ENCODE assay signal across 8 cellular contexts in the genomic region with DNA sequence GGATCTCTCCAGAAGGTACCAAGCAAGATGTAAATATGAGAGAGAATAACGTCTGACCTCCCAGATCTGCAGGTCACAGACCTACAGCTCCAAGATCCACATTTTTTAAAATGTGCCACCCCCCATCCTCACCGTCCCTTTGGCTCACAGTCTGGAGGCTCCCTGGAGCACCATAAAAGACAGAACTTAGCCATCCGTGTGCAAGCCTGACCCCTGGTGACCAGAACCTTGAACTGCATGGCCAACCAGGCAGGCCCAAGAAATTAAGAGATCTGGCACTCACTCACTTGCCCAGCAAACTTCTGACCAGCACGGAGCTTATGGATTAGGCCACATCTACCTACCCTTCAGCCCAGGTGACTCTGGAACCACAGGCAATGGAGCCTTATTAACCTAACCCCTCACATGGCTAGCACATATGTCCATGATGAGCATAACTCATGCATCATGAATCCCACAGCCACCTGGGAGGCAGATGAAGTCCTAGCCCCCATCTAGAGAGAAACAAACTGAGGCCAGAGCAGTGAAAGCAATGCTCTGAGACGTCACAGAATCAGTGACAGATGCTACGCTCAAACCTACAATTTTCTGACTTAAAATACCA.
DNase-seq lines count a peak whose midpoint lies in the region; ATAC-seq and TF ChIP-seq lines count a peak whose summit lies in the region.

No MANE protein-coding gene starts in this region.

- TF ChIP-seq CTCF in HEK293 (tag by site-specific recombination; IDR thresholded peaks at IDR 0.05) (peak; percentile 88), Peyer's patch (IDR thresholded peaks at IDR 0.05) (peak; percentile 93 to 96 (median 94)), upper lobe of right lung (IDR thresholded peaks at IDR 0.05) (peak; percentile 97)

- H3K27ac ChIP-seq in BLaER1 treated with 17β-estradiol and CSF1 and Interleukin-3, amounts not matched to agents 10 nM and 100 nM: peak overlapping the region in 6 of 11 experiments; percentile 74 to 91 (median 78); a peak in 7 of 22 replicates
- H3K27ac ChIP-seq in HEK293 (ENCODE audit: extremely low read depth, low read depth, low read length) (no peak overlapping the region), Peyer's patch (no peak overlapping the region), upper lobe of right lung (no peak overlapping the region)

- peaks cover 48 to 99% (median 79%) of the 10 kb centered on the region in 10 experiments for H3K4me1 ChIP-seq in BLaER1 treated with 17β-estradiol and CSF1 and Interleukin-3, amounts not matched to agents 10 nM and 100 nM
- H3K4me1 ChIP-seq in HEK293 (ENCODE audit: control insufficient read depth, insufficient read depth, low read length) (peaks cover 17% of the 10 kb centered on the region), Peyer's patch (peaks cover 0 to 28% (median 26%) of the 10 kb centered on the region in 4 donors), upper lobe of right lung (peaks cover 29% of the 10 kb centered on the region)

- H3K9ac ChIP-seq in BLaER1 treated with 17β-estradiol and CSF1 and Interleukin-3, amounts not matched to agents 10 nM and 100 nM: no peak overlapping the region; a peak in 1 of 22 replicates

- H4K20me1 ChIP-seq in BLaER1 treated with 17β-estradiol and CSF1 and Interleukin-3, amounts not matched to agents 10 nM and 100 nM: peaks cover 0 to 63% (median 28%) of the 10 kb centered on the region in 11 experiments; a peak in 15 of 22 replicates

- POLR2A ChIA-PET in HEK293 (lab: Yijun Ruan, JAX): interaction anchor here (0.6 to 1.3 kb wide), 2 partner anchors 389 to 523 kb away, joined by 3 to 5 read pairs; no protein-coding TSS in a partner anchor

- H3K27me3 ChIP-seq in BLaER1 treated with 17β-estradiol and CSF1 and Interleukin-3, amounts not matched to agents 10 nM and 100 nM: peaks cover 42 to 84% (median 71%) of the 10 kb centered on the region in 11 experiments
- no peaks in the 10 kb centered on the region for H3K27me3 ChIP-seq in Peyer's patch
- no peaks in the 10 kb centered on the region for H3K27me3 ChIP-seq in upper lobe of right lung

- H3K9me3 ChIP-seq in BLaER1 treated with 17β-estradiol and CSF1 and Interleukin-3, amounts not matched to agents 10 nM and 100 nM (replicated peaks in 1 of 11): no peaks in the 10 kb centered on the region
- H3K9me3 ChIP-seq in HEK293 (ENCODE audit: control insufficient read depth, insufficient read depth, low read depth, low read length) (no peaks in the 10 kb centered on the region), Peyer's patch (no peaks in the 10 kb centered on the region), upper lobe of right lung (no peaks in the 10 kb centered on the region)

- no peak overlapping the region for H3K4me3 ChIP-seq in BLaER1 treated with 17β-estradiol and CSF1 and Interleukin-3, amounts not matched to agents 10 nM and 100 nM
- H3K4me3 ChIP-seq in HEK293 (ENCODE audit: low read depth, low read length) (no peak overlapping the region), Peyer's patch (no peak overlapping the region), upper lobe of right lung (no peak overlapping the region)

- ATAC-seq in upper lobe of right lung: peak; percentile 76
- no peak for ATAC-seq in GM21360 (IDR thresholded peaks at IDR 0.05; ENCODE audit: unreplicated experiment)

- CTCF ChIA-PET in HEK293 (lab: Yijun Ruan, JAX): interaction anchor here (0.5 to 6.9 kb wide), 59 partner anchors 8 to 1020 kb away, joined by 3 to 181 read pairs (median 4); a partner anchor contains a TSS

- intact Hi-C loops in upper lobe of right lung (cut with DNase I): no loop called here

- peak overlapping the region in 8 of 11 experiments; percentile 76 to 95 (median 84); a peak in 14 of 22 replicates for H3K4me2 ChIP-seq in BLaER1 treated with 17β-estradiol and CSF1 and Interleukin-3, amounts not matched to agents 10 nM and 100 nM

- H3K36me3 ChIP-seq in BLaER1 treated with 17β-estradiol and CSF1 and Interleukin-3, amounts not matched to agents 10 nM and 100 nM: no peaks in the 10 kb centered on the region
- H3K36me3 ChIP-seq in HEK293 (ENCODE audit: control insufficient read depth in 2 of 2, insufficient read depth in 1 of 2, low read length in 2 of 2) (no peaks in the 10 kb centered on the region), Peyer's patch (no peaks in the 10 kb centered on the region), upper lobe of right lung (no peaks in the 10 kb centered on the region)

- peak; percentile 76 to 90 (median 83) for DNase-seq in Peyer's patch
- peak; percentile 51 to 60 for DNase-seq in activated T-helper 1 cell treated with anti-CD3 and anti-CD28 coated beads, Interleukin-2, amount 50 U/mL, for 16 hours (ENCODE audit: low read depth in 1 of 2, low spot score in 1 of 2)
- peak; percentile 59 for DNase-seq in fibroblast of the conjunctiva (ENCODE audit: low read depth)
- DNase-seq in nucleus accumbens (lab: John Stamatoyannopoulos, UW): peak in 45 of 56 donors; percentile 10 to 75 (median 34)
- peak; percentile 84 for DNase-seq in upper lobe of right lung

- TF ChIP-seq POLR2A in Peyer's patch (IDR thresholded peaks at IDR 0.05): no peak

TF ChIP-seq in HEK293, 187 proteins besides CTCF, POLR2A, EP300 and RAD21 (continues in another document):
- TF ChIP-seq GLIS1 (tag by site-specific recombination; IDR thresholded peaks at IDR 0.05) (peak; percentile 10; the same call in 1 of the 2 replicates), ZNF514 (tag by site-specific recombination; IDR thresholded peaks at IDR 0.05) (no peak), ZNF2 (tag by site-specific recombination; IDR thresholded peaks at IDR 0.05) (peak; percentile 88), ZNF350 (tag by site-specific recombination; IDR thresholded peaks at IDR 0.05) (no peak), ZNF623 (tag by site-specific recombination; IDR thresholded peaks at IDR 0.05) (no peak), ZNF202 (tag by site-specific recombination; IDR thresholded peaks at IDR 0.05; ENCODE audit: borderline replicate concordance) (no peak), ZNF76 (tag by site-specific recombination; IDR thresholded peaks at IDR 0.05; ENCODE audit: borderline replicate concordance, low read depth) (no peak), ZNF585B (tag by site-specific recombination; IDR thresholded peaks at IDR 0.05) (no peak), ZNF211 (tag by site-specific recombination; IDR thresholded peaks at IDR 0.05; ENCODE audit: low read depth) (no peak)
- TF ChIP-seq, protein P1, sequence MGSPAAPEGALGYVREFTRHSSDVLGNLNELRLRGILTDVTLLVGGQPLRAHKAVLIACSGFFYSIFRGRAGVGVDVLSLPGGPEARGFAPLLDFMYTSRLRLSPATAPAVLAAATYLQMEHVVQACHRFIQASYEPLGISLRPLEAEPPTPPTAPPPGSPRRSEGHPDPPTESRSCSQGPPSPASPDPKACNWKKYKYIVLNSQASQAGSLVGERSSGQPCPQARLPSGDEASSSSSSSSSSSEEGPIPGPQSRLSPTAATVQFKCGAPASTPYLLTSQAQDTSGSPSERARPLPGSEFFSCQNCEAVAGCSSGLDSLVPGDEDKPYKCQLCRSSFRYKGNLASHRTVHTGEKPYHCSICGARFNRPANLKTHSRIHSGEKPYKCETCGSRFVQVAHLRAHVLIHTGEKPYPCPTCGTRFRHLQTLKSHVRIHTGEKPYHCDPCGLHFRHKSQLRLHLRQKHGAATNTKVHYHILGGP (tag by site-specific recombination; IDR thresholded peaks at IDR 0.05): no peak
- TF ChIP-seq, protein P2, sequence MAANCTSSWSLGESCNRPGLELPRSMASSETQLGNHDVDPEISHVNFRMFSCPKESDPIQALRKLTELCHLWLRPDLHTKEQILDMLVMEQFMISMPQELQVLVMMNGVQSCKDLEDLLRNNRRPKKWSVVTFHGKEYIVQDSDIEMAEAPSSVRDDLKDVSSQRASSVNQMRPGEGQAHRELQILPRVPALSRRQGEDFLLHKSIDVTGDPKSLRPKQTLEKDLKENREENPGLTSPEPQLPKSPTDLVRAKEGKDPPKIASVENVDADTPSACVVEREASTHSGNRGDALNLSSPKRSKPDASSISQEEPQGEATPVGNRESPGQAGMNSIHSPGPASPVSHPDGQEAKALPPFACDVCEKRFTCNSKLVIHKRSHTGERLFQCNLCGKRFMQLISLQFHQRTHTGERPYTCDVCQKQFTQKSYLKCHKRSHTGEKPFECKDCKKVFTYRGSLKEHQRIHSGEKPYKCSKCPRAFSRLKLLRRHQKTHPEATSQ (tag by site-specific recombination; IDR thresholded peaks at IDR 0.05): no peak
- TF ChIP-seq, protein P3, sequence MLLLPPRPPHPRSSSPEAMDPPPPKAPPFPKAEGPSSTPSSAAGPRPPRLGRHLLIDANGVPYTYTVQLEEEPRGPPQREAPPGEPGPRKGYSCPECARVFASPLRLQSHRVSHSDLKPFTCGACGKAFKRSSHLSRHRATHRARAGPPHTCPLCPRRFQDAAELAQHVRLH (tag by site-specific recombination; IDR thresholded peaks at IDR 0.05): no peak

Comparison
In these comparisons a context has a peak if more than half of its experiments do, and no peak if none do; other contexts are left out.
1. H3K27ac ChIP-seq: peak in BLaER1 treated with 17β-estradiol and CSF1 and Interleukin-3, amounts not matched to agents 10 nM and 100 nM (6 of 11); none in HEK293 (single experiment), Peyer's patch (0 of 4) and upper lobe of right lung (single experiment).
2. DNase-seq: peak in every context shown above with its lines; median percentile 84 in upper lobe of right lung; 83 in Peyer's patch; 59 in fibroblast of the conjunctiva; 56 in activated T-helper 1 cell treated with anti-CD3 and anti-CD28 coated beads, Interleukin-2, amount 50 U/mL, for 16 hours; 34 in nucleus accumbens.
3. Peak in every context shown above with its lines, with median percentiles within 50 percentile points of each other: CTCF ChIP-seq.